ENCODE assay signal across 13 cellular contexts in genomic region chr5:82467006-82467561, GRCh38.
DNase-seq lines count a peak whose midpoint lies in the region; FAIRE-seq and TF ChIP-seq lines count a peak whose summit lies in the region.
"Had no signal": no experiment of that assay in that cellular context is flagged by ENCODE, and none has a peak within 500 bp of the region (broad histone marks: within the 10 kb centered on the region; RNA-seq: fewer than 3 reads in every experiment).

No MANE protein-coding gene starts in this region.

- WGBS in small intestine, 3 donors = 73 to 87% (median 84%) methylated on average over 6 of the region's 6 CpGs

- H3K36me3 ChIP-seq in small intestine (ENCODE audit: control insufficient read depth in 2 of 2, insufficient read depth in 2 of 2, low read length in 2 of 2) = no peaks in the 10 kb centered on the region
- H3K36me3 ChIP-seq: lower lobe of right lung had no signal

- no peaks in the 10 kb centered on the region for H3K27me3 ChIP-seq in small intestine (ENCODE audit: control insufficient read depth in 2 of 2, insufficient read depth in 2 of 2, low read length in 2 of 2)

- H3K4me1 ChIP-seq in small intestine (ENCODE audit: control insufficient read depth in 2 of 2, insufficient read depth in 1 of 2, low read depth in 1 of 2, low read length in 1 of 2) = no peaks in the 10 kb centered on the region
- H3K4me1 ChIP-seq: lower lobe of right lung had no signal

- peak; percentile 10 for DNase-seq in GM03348 (ENCODE audit: low spot score)
- DNase-seq in RWPE1 (ENCODE audit: low spot score) = no peak
- DNase-seq in fibroblast of mammary gland (ENCODE audit: low read depth) = peak; percentile 78
- DNase-seq in progenitor cell of endocrine pancreas (ENCODE audit: low spot score, unreplicated experiment) = no peak
- DNase-seq in GM10266 (ENCODE audit: extremely low spot score) = no peak
- no peak for DNase-seq in Ammon's horn (ENCODE audit: low spot score)
- DNase-seq in RCC 7860 (ENCODE audit: low spot score) = no peak
- DNase-seq in small intestine = no peak
- DNase-seq: anterior cingulate cortex, DMS153, foreskin melanocyte, lower lobe of right lung, NCI-H524 treated with DMSO at 0.1 percent for 48 hours had no signal

- H3K9me3 ChIP-seq in small intestine (ENCODE audit: control insufficient read depth, low read depth) = no peaks in the 10 kb centered on the region

- peaks cover 6% of the 10 kb centered on the region for H3K36me3 Mint-ChIP-seq in progenitor cell of endocrine pancreas (ENCODE audit: insufficient read depth)

- no peak overlapping the region for H3K4me3 Mint-ChIP-seq in progenitor cell of endocrine pancreas (ENCODE audit: low read depth)

- CTCF ChIA-PET in RWPE1 (lab: Yijun Ruan, JAX) = interaction anchor here (0.6 to 1.2 kb wide), 2 partner anchors 40 to 115 kb away, joined by 3 to 5 read pairs; no protein-coding TSS in a partner anchor

- peak overlapping the region; percentile 61 for H3K27ac Mint-ChIP-seq in progenitor cell of endocrine pancreas

- no peak for FAIRE-seq in RCC 7860 (lab: Jason Lieb, UNC)
- FAIRE-seq in small intestine (lab: Jason Lieb, UNC) = no peak

- H3K4me1 Mint-ChIP-seq in progenitor cell of endocrine pancreas (ENCODE audit: low read depth) = peaks cover 18% of the 10 kb centered on the region

- no peak overlapping the region for H3K27ac ChIP-seq in RWPE1
- H3K27ac ChIP-seq in small intestine (ENCODE audit: low read depth in 1 of 2, low read length in 1 of 2) = no peak overlapping the region
- H3K27ac ChIP-seq: lower lobe of right lung had no signal

- H3K4me3 ChIP-seq in fibroblast of mammary gland (ENCODE audit: control insufficient read depth, low read depth, low read length) = peak overlapping the region; percentile 20
- no peak overlapping the region for H3K4me3 ChIP-seq in small intestine (ENCODE audit: low read depth in 1 of 2, low read length in 2 of 2)
- H3K4me3 ChIP-seq: lower lobe of right lung had no signal

- no peaks in the 10 kb centered on the region for H3K27me3 Mint-ChIP-seq in progenitor cell of endocrine pancreas

- POLR2A ChIA-PET in RWPE1 (lab: Yijun Ruan, JAX; ENCODE audit: low non-redundant PET) = no interaction called here

- TF ChIP-seq CTCF in RWPE1 (conservative IDR thresholded peaks at IDR 0.05; ENCODE audit: low read depth) (peak; percentile 53), fibroblast of mammary gland (conservative IDR thresholded peaks at IDR 0.05; ENCODE audit: control insufficient read depth, insufficient read depth, low read depth, low read length) (peak; percentile 57), progenitor cell of endocrine pancreas (IDR thresholded peaks at IDR 0.05; ENCODE audit: unreplicated experiment) (no peak), GM10266 (IDR thresholded peaks at IDR 0.05; ENCODE audit: control insufficient read depth, insufficient read depth, low read depth, missing control alignments) (no peak)

- H3K9me3 Mint-ChIP-seq in progenitor cell of endocrine pancreas (ENCODE audit: low read depth) = peaks cover 23% of the 10 kb centered on the region

Comparison
In these comparisons a context has a peak if more than half of its experiments do, and no peak if none do; other contexts are left out.
1. DNase-seq: peak in GM03348 (single experiment) and fibroblast of mammary gland (single experiment); none in RWPE1 (single experiment), progenitor cell of endocrine pancreas (single experiment), GM10266 (single experiment), Ammon's horn (single experiment), RCC 7860 (single experiment) and small intestine (single experiment).
2. CTCF ChIP-seq: peak in RWPE1 (single experiment) and fibroblast of mammary gland (single experiment); none in progenitor cell of endocrine pancreas (single experiment) and GM10266 (single experiment).